Comparison of ENCODE assay signal across 9 cellular contexts in genomic region chr1:210394281-210394798, GRCh38.
DNase-seq lines count a peak whose midpoint lies in the region; ATAC-seq, FAIRE-seq and TF ChIP-seq lines count a peak whose summit lies in the region.
"Had no signal": no experiment of that assay in that cellular context is flagged by ENCODE, and none has a peak within 500 bp of the region (broad histone marks: within the 10 kb centered on the region; RNA-seq: fewer than 3 reads in every experiment).

No MANE protein-coding gene starts in this region.

- no peak overlapping the region for H2BK5ac ChIP-seq in IMR-90 (ENCODE audit: low read depth, low read length, poor library complexity, severe bottlenecking)

- no peak overlapping the region for H2BK15ac ChIP-seq in IMR-90 (ENCODE audit: low read depth, low read length)

- ATAC-seq in GM21381 (IDR thresholded peaks at IDR 0.05; ENCODE audit: unreplicated experiment) = peak; percentile 53
- ATAC-seq in IMR-90 (ENCODE audit: low read depth) = no peak
- no peak for ATAC-seq in upper lobe of left lung (ENCODE audit: low FRiP score in 2 of 2)

- TF ChIP-seq CTCF in IMR-90 (conservative IDR thresholded peaks at IDR 0.05; ENCODE audit: low read depth, low read length) = no peak
- TF ChIP-seq CTCF in breast epithelium (IDR thresholded peaks at IDR 0.05) = no peak
- TF ChIP-seq CTCF in upper lobe of left lung (IDR thresholded peaks at IDR 0.05) = no peak

- FAIRE-seq in small intestine (lab: Jason Lieb, UNC) = no peak

- 70% methylated on average over 2 of the region's 6 CpGs; no CpG with 5 or more reads in 1 of the 2 experiments for WGBS in IMR-90 (ENCODE audit: extremely low coverage in 2 of 2, insufficient read length in 1 of 2), 2 experiments
- WGBS in small intestine, 3 donors = 74 to 89% (median 80%) methylated on average over 6 of the region's 6 CpGs
- WGBS in upper lobe of left lung, 2 donors = 80 to 94% methylated on average over 6 of the region's 6 CpGs

- H3K56ac ChIP-seq in IMR-90 (ENCODE audit: extremely low read depth, insufficient read depth, low read length) = no peak overlapping the region

- TF ChIP-seq RAD21 in IMR-90 (IDR thresholded peaks at IDR 0.05; ENCODE audit: low read length) = no peak

- peaks cover 4% of the 10 kb centered on the region; the same call in 1 of the 2 replicates for H3K9me1 ChIP-seq in IMR-90 (ENCODE audit: insufficient read depth, low read length)

- dilution Hi-C loops in IMR-90 (cut with HindIII; ENCODE audit: low sequenced_read_pairs, unreplicated experiment) = no loop called here

- H4K20me1 ChIP-seq in IMR-90 (ENCODE audit: insufficient read depth, low read length) = no peaks in the 10 kb centered on the region

- H3K27ac ChIP-seq in IMR-90 (ENCODE audit: insufficient read depth, low read length) (no peak overlapping the region), breast epithelium (peak overlapping the region; percentile 77 to 88), small intestine (ENCODE audit: low read depth in 1 of 2, low read length in 1 of 2) (no peak overlapping the region), upper lobe of left lung (no peak overlapping the region)
- H3K27ac ChIP-seq: vagina had no signal

- peak; percentile 27 for DNase-seq in IMR-90
- peak in 1 of 2 donors; percentile 83 for DNase-seq in breast epithelium (ENCODE audit: low spot score in 2 of 2)
- DNase-seq in small intestine = peak; percentile 4
- no peak for DNase-seq in NCI-H2227 treated with DMSO at 0.1 percent for 48 hours (lab: John Stamatoyannopoulos, UW)
- DNase-seq in RPMI8226 = no peak
- DNase-seq in upper lobe of left lung = no peak
- no peak for DNase-seq in COLO668 (lab: John Stamatoyannopoulos, UW; ENCODE audit: unreplicated experiment)

- H3K4me2 ChIP-seq in IMR-90 (ENCODE audit: low read depth, low read length) = no peak overlapping the region

- CTCF ChIA-PET in IMR-90 (lab: Yijun Ruan, JAX) = interaction anchor here (0.9 to 1.8 kb wide), 2 partner anchors 9 to 33 kb away, joined by 3 to 5 read pairs; no protein-coding TSS in a partner anchor

- TF ChIP-seq EP300 in upper lobe of left lung (IDR thresholded peaks at IDR 0.05) = no peak

- H2AFZ ChIP-seq in IMR-90 (replicated peaks; ENCODE audit: low read length, poor library complexity) = peak overlapping the region; percentile 25

- BruUV-seq in IMR-90 (replicated peaks; lab: Mats Ljungman, UMichigan) = no TSS peak

- intact Hi-C loops in IMR-90 (cut with micrococcal nuclease) (no loop called here), breast epithelium (cut with DNase I; ENCODE audit: low total_unique reads) (no loop called here)

- H2BK120ac ChIP-seq in IMR-90 (ENCODE audit: low read depth, low read length) = no peak overlapping the region

- H3K36me3 ChIP-seq in IMR-90 (ENCODE audit: control insufficient read depth, insufficient read depth, low read length) (no peaks in the 10 kb centered on the region), breast epithelium (no peaks in the 10 kb centered on the region), small intestine (ENCODE audit: control insufficient read depth in 2 of 2, insufficient read depth in 2 of 2, low read length in 2 of 2) (no peaks in the 10 kb centered on the region), upper lobe of left lung (no peaks in the 10 kb centered on the region)
- H3K36me3 ChIP-seq: vagina had no signal

- H2AK5ac ChIP-seq in IMR-90 (ENCODE audit: low read depth, low read length) = peak overlapping the region; percentile 48; the same call in 1 of the 2 replicates

- H3K27me3 ChIP-seq in IMR-90 (ENCODE audit: control insufficient read depth, insufficient read depth, low read length) (no peaks in the 10 kb centered on the region), breast epithelium (no peaks in the 10 kb centered on the region), small intestine (ENCODE audit: control insufficient read depth in 2 of 2, insufficient read depth in 2 of 2, low read length in 2 of 2) (no peaks in the 10 kb centered on the region), upper lobe of left lung (no peaks in the 10 kb centered on the region)
- H3K27me3 ChIP-seq: vagina had no signal

- H2AK9ac ChIP-seq in IMR-90 (replicated peaks; ENCODE audit: low read depth, low read length, poor library complexity) = no peak overlapping the region

- TF ChIP-seq POLR2A in IMR-90 (IDR thresholded peaks at IDR 0.05; ENCODE audit: low read depth, low read length) (no peak), breast epithelium (IDR thresholded peaks at IDR 0.05) (no peak), upper lobe of left lung (IDR thresholded peaks at IDR 0.05) (no peak)

- H4K91ac ChIP-seq in IMR-90 (ENCODE audit: insufficient read depth, low read depth, low read length) = no peak overlapping the region

- H3K14ac ChIP-seq in IMR-90 (replicated peaks; ENCODE audit: low read depth, low read length) = no peak overlapping the region

- peak overlapping the region; percentile 31; the same call in 1 of the 2 replicates for H3K4ac ChIP-seq in IMR-90 (ENCODE audit: low read depth, low read length)

- H4K5ac ChIP-seq in IMR-90 (ENCODE audit: low read depth, low read length) = no peak overlapping the region

- H3K9me3 ChIP-seq in IMR-90 (ENCODE audit: control insufficient read depth, insufficient read depth, low read length) (no peaks in the 10 kb centered on the region), breast epithelium (no peaks in the 10 kb centered on the region), small intestine (ENCODE audit: control insufficient read depth, low read depth) (no peaks in the 10 kb centered on the region), upper lobe of left lung (no peaks in the 10 kb centered on the region)
- H3K9me3 ChIP-seq: vagina had no signal

- no peaks in the 10 kb centered on the region for H3K79me1 ChIP-seq in IMR-90 (ENCODE audit: low read depth in 1 of 2, low read length in 2 of 2)

- peak overlapping the region; percentile 49; the same call in 1 of the 2 replicates for H3K23ac ChIP-seq in IMR-90 (ENCODE audit: low read depth, low read length)

- H3K4me1 ChIP-seq in IMR-90 (ENCODE audit: control insufficient read depth, insufficient read depth, low read length) (peaks cover 11% of the 10 kb centered on the region), breast epithelium (peaks cover 0 to 5% of the 10 kb centered on the region in 2 donors), small intestine (ENCODE audit: control insufficient read depth in 2 of 2, insufficient read depth in 1 of 2, low read depth in 1 of 2, low read length in 1 of 2) (no peaks in the 10 kb centered on the region), upper lobe of left lung (no peaks in the 10 kb centered on the region)
- H3K4me1 ChIP-seq: vagina had no signal

- H3K4me3 ChIP-seq in IMR-90 (ENCODE audit: insufficient read depth, low read depth, low read length) (no peak overlapping the region), breast epithelium (no peak overlapping the region), small intestine (ENCODE audit: low read depth in 1 of 2, low read length in 2 of 2) (no peak overlapping the region), upper lobe of left lung (no peak overlapping the region)
- H3K4me3 ChIP-seq: vagina had no signal

- no peak overlapping the region for H2BK20ac ChIP-seq in IMR-90 (ENCODE audit: low read depth, low read length)

- no peak overlapping the region for H3K18ac ChIP-seq in IMR-90 (ENCODE audit: low read depth, low read length)

- no peak overlapping the region for H4K8ac ChIP-seq in IMR-90 (ENCODE audit: low read depth in 2 of 2, low read length in 2 of 2)

- in situ Hi-C loops in IMR-90 (cut with MboI; ENCODE audit: low sequenced_read_pairs) = no loop called here

- H3K9ac ChIP-seq in IMR-90 (ENCODE audit: low read depth, low read length) = no peak overlapping the region

- POLR2A ChIA-PET in IMR-90 (lab: Charles Lee; ENCODE audit: unreplicated experiment) = no interaction called here

TF ChIP-seq in IMR-90, 13 proteins besides CTCF, POLR2A, EP300 and RAD21:
- TF ChIP-seq RFX5 (IDR thresholded peaks at IDR 0.05; ENCODE audit: low read depth, low read length) (no peak), NFE2L2 (IDR thresholded peaks at IDR 0.05; ENCODE audit: low read depth, low read length) (no peak), SMC3 (IDR thresholded peaks at IDR 0.05; ENCODE audit: low read depth, low read length) (no peak), FOS (IDR thresholded peaks at IDR 0.05; ENCODE audit: low read depth, low read length) (no peak), MXI1 (IDR thresholded peaks at IDR 0.05; ENCODE audit: borderline replicate concordance, low read depth, low read length) (no peak), BHLHE40 (IDR thresholded peaks at IDR 0.05; ENCODE audit: low read depth, low read length) (no peak), MAFK (IDR thresholded peaks at IDR 0.05; ENCODE audit: low read depth, low read length) (no peak), MAZ (IDR thresholded peaks at IDR 0.05; ENCODE audit: borderline replicate concordance, low read depth, low read length) (no peak), RCOR1 (IDR thresholded peaks at IDR 0.05; ENCODE audit: insufficient replicate concordance, low read length) (no peak)
- TF ChIP-seq, protein P1, sequence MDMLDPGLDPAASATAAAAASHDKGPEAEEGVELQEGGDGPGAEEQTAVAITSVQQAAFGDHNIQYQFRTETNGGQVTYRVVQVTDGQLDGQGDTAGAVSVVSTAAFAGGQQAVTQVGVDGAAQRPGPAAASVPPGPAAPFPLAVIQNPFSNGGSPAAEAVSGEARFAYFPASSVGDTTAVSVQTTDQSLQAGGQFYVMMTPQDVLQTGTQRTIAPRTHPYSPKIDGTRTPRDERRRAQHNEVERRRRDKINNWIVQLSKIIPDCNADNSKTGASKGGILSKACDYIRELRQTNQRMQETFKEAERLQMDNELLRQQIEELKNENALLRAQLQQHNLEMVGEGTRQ (IDR thresholded peaks at IDR 0.05; ENCODE audit: low read depth, low read length) = no peak
- TF ChIP-seq, protein P2, sequence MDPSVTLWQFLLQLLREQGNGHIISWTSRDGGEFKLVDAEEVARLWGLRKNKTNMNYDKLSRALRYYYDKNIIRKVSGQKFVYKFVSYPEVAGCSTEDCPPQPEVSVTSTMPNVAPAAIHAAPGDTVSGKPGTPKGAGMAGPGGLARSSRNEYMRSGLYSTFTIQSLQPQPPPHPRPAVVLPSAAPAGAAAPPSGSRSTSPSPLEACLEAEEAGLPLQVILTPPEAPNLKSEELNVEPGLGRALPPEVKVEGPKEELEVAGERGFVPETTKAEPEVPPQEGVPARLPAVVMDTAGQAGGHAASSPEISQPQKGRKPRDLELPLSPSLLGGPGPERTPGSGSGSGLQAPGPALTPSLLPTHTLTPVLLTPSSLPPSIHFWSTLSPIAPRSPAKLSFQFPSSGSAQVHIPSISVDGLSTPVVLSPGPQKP (IDR thresholded peaks at IDR 0.05; ENCODE audit: borderline replicate concordance, low read depth, low read length) = no peak

Comparison
In these comparisons a context has a peak if more than half of its experiments do, and no peak if none do; other contexts are left out.
1. DNase-seq: peak in IMR-90 (single experiment) and small intestine (single experiment); none in NCI-H2227 treated with DMSO at 0.1 percent for 48 hours (single experiment), RPMI8226 (single experiment), upper lobe of left lung (0 of 2) and COLO668 (single experiment).
2. H3K27ac ChIP-seq: peak in breast epithelium (2 of 2); none in IMR-90 (single experiment), small intestine (0 of 2) and upper lobe of left lung (0 of 4).